ENCODE assay signal across 21 cellular contexts in genomic region chr3:156543043-156543555, GRCh38. TPM values are rescaled to one million over a fixed set of nuclear protein-coding genes. Genes with fewer than 3 reads are reported as not detected.
DNase-seq lines count a peak whose midpoint lies in the region; ATAC-seq and TF ChIP-seq lines count a peak whose summit lies in the region.
"Had no signal": no experiment of that assay in that cellular context is flagged by ENCODE, and none has a peak within 500 bp of the region (broad histone marks: within the 10 kb centered on the region; RNA-seq: fewer than 3 reads in every experiment).

No MANE protein-coding gene starts in this region.

- WGBS in prostate gland = 64% methylated on average over 2 of the region's 2 CpGs
- WGBS in tibial nerve, 2 donors = 51 to 58% methylated on average over 2 of the region's 2 CpGs

- DNase-seq in breast epithelium (ENCODE audit: low spot score in 2 of 2) (no peak), MCF 10A (ENCODE audit: unreplicated experiment) (no peak), coronary artery (ENCODE audit: low spot score) (no peak), prostate gland (ENCODE audit: low spot score) (no peak), tibial nerve (ENCODE audit: low spot score in 2 of 2) (no peak), T-helper 9 cell (no peak)
- no peak for DNase-seq in stimulated activated CD4-positive, alpha-beta T cell treated with anti-CD3 and anti-CD28 coated beads, Interleukin-4, amount 100 ng/mL, for 24 hours
- DNase-seq: activated CD4-positive, alpha-beta T cell treated with anti-CD3 and anti-CD28 coated beads for 4 hours; activated CD8-positive, alpha-beta memory T cell treated with anti-CD3 and anti-CD28 coated beads, Interleukin-2, amount 50 U/mL, for 48 hours; GF-D8; GOT3; head of caudate nucleus; MV-4-11; NCI-H2029 treated with DMSO at 0.1 percent for 48 hours; NCI-H510A treated with DMSO at 0.1 percent for 48 hours; SJCRH30; stimulated activated CD4-positive, alpha-beta T cell treated with anti-CD3 and anti-CD28 coated beads, Interleukin-2, amount 100 ng/mL, for 48 hours had no signal

- H3K4me3 ChIP-seq in breast epithelium (no peak overlapping the region), coronary artery (no peak overlapping the region), prostate gland (no peak overlapping the region), tibial nerve (no peak overlapping the region)
- H3K4me3 ChIP-seq: A549, SJCRH30 had no signal

- H3K36me3 Mint-ChIP-seq in MCF 10A (ENCODE audit: insufficient read depth, unreplicated experiment) = peaks cover 84% of the 10 kb centered on the region
- H3K36me3 Mint-ChIP-seq: IgD-negative memory B cell had no signal

- no TSS peak for BruUV-seq in MCF 10A (replicated peaks; lab: Mats Ljungman, UMichigan)

- CTCF ChIA-PET in MCF 10A (lab: Yijun Ruan, JAX) = interaction anchor here (0.5 to 4.4 kb wide), 30 partner anchors 8 to 595 kb away, joined by 3 to 31 read pairs (median 4); no protein-coding TSS in a partner anchor

- no peak for TF ChIP-seq CTCF in breast epithelium (IDR thresholded peaks at IDR 0.05)
- no peak for TF ChIP-seq CTCF in MCF 10A (IDR thresholded peaks at IDR 0.05; ENCODE audit: unreplicated experiment)
- TF ChIP-seq CTCF in coronary artery (IDR thresholded peaks at IDR 0.05) = no peak
- TF ChIP-seq CTCF in prostate gland (IDR thresholded peaks at IDR 0.05) = no peak
- TF ChIP-seq CTCF in tibial nerve (IDR thresholded peaks at IDR 0.05) = no peak

- H3K27ac Mint-ChIP-seq in MCF 10A (ENCODE audit: low read depth, unreplicated experiment) = no peak overlapping the region

- H3K4me3 Mint-ChIP-seq in MCF 10A (ENCODE audit: unreplicated experiment) = no peak overlapping the region
- H3K4me3 Mint-ChIP-seq: IgD-negative memory B cell had no signal

- no peaks in the 10 kb centered on the region for H3K4me1 Mint-ChIP-seq in MCF 10A (ENCODE audit: insufficient read depth, unreplicated experiment)

- no peak for TF ChIP-seq EP300 in tibial nerve (IDR thresholded peaks at IDR 0.05)

- H3K9me3 ChIP-seq in breast epithelium (no peaks in the 10 kb centered on the region), prostate gland (no peaks in the 10 kb centered on the region), tibial nerve (no peaks in the 10 kb centered on the region)
- H3K9me3 ChIP-seq: A549, SJCRH30 had no signal

- no peaks in the 10 kb centered on the region for H3K27me3 Mint-ChIP-seq in MCF 10A (ENCODE audit: insufficient read depth, unreplicated experiment)
- H3K27me3 Mint-ChIP-seq: IgD-negative memory B cell had no signal

- POLR2A ChIA-PET in MCF 10A (lab: Yijun Ruan, JAX) = interaction anchor here (0.7 to 3.5 kb wide), 3 partner anchors 12 to 540 kb away, joined by 3 to 28 read pairs (median 6); partner anchors contain the start of gene SSR3

- ATAC-seq in GM18867 (IDR thresholded peaks at IDR 0.05; ENCODE audit: unreplicated experiment) = no peak
- ATAC-seq: A549 had no signal

- H3K4me1 ChIP-seq in breast epithelium (peaks cover 4 to 28% of the 10 kb centered on the region in 2 donors), prostate gland (replicated peaks) (peaks cover 4% of the 10 kb centered on the region), tibial nerve (peaks cover 0 to 73% (median 27%) of the 10 kb centered on the region in 4 donors)
- H3K4me1 ChIP-seq: SJCRH30 had no signal

- intact Hi-C loops in breast epithelium (cut with DNase I; ENCODE audit: low total_unique reads) = no loop called here
- intact Hi-C loops in MCF 10A (cut with micrococcal nuclease) = no loop called here
- intact Hi-C loops in prostate gland (cut with DNase I) = no loop called here

- H3K36me3 ChIP-seq in breast epithelium (no peaks in the 10 kb centered on the region), prostate gland (peaks cover 0 to 9% of the 10 kb centered on the region in 2 donors), tibial nerve (peaks cover 0 to 37% (median 0%) of the 10 kb centered on the region in 3 donors)

- H3K27me3 ChIP-seq in breast epithelium = no peaks in the 10 kb centered on the region
- H3K27me3 ChIP-seq in prostate gland (replicated peaks; ENCODE audit: insufficient read depth) = no peaks in the 10 kb centered on the region
- H3K27me3 ChIP-seq in tibial nerve = no peaks in the 10 kb centered on the region
- H3K27me3 ChIP-seq: SJCRH30 had no signal

- H3K9me3 Mint-ChIP-seq in MCF 10A (ENCODE audit: unreplicated experiment) = no peaks in the 10 kb centered on the region
- H3K9me3 Mint-ChIP-seq: IgD-negative memory B cell had no signal

- TF ChIP-seq POLR2A in breast epithelium (IDR thresholded peaks at IDR 0.05) (no peak), prostate gland (IDR thresholded peaks at IDR 0.05) (no peak), tibial nerve (IDR thresholded peaks at IDR 0.05) (no peak)

- peak overlapping the region; percentile 68 to 84 for H3K27ac ChIP-seq in breast epithelium
- H3K27ac ChIP-seq in coronary artery = peak overlapping the region; percentile 55 to 73
- peak overlapping the region; percentile 9 to 57 for H3K27ac ChIP-seq in prostate gland
- peak overlapping the region; percentile 0 to 81 (median 52) for H3K27ac ChIP-seq in tibial nerve
- H3K27ac ChIP-seq: A549, C4-2B, SJCRH30 had no signal

RNA-seq across cellular contexts. Expression of gene SSR3, which starts 11.8 kb away (rescaled TPM):
- total RNA-seq in breast epithelium = 100 to 1,000 TPM; 109 to 156 (median 110) TPM
- 447 and 568 TPM in 2 replicates for total RNA-seq in MCF 10A (2022)
- 100 to 1,000 TPM; 102 to 142 TPM for total RNA-seq in prostate gland
- 10 to 100 TPM; 73.2 to 88.5 (median 79.0) TPM for total RNA-seq in tibial nerve
